In the genomic region with DNA sequence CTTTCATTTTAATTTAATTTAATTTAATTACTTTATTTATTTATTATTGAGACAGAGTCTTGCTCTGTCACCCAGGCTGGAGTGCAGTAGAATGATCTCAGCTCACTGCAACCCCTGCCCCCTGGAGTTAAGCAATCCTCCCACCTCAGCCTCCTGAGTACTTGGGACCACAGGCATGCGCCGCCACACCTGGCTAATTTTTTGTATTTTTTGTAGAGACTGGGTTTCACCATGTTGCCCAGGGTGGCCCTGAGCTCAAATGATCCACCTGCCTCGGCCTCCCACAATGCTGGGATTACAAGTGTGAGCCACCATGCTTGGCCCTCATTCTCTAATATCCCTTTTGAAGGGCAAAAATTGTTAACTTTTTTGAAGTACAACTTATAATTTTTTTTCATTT, we compare ENCODE assay signal across 16 cellular contexts.
DNase-seq lines count a peak whose midpoint lies in the region; ATAC-seq lines count a peak whose summit lies in the region.
"Had no signal": no experiment of that assay in that cellular context is flagged by ENCODE, and none has a peak within 500 bp of the region (broad histone marks: within the 10 kb centered on the region; RNA-seq: fewer than 3 reads in every experiment).

No MANE protein-coding gene starts in this region.

- no peak for ATAC-seq in GM18870 (IDR thresholded peaks at IDR 0.05; ENCODE audit: unreplicated experiment)
- no peak for ATAC-seq in HG03565 (IDR thresholded peaks at IDR 0.05; ENCODE audit: unreplicated experiment)
- ATAC-seq: CD8-positive, alpha-beta T cell had no signal

- DNase-seq in activated effector memory CD4-positive, alpha-beta T cell treated with anti-CD3 and anti-CD28 coated beads, Interleukin-2, amount 50 U/mL, for 16 hours: peak; percentile 2
- no peak for DNase-seq in activated effector memory CD4-positive, alpha-beta T cell treated with Interleukin-2 at 50 U/mL for 16 hours
- peak; percentile 9 for DNase-seq in kidney tubule cell (ENCODE audit: low spot score)
- DNase-seq in renal cortical epithelial cell (ENCODE audit: low read depth): peak; percentile 37
- DNase-seq in activated CD8-positive, alpha-beta memory T cell treated with anti-CD3 and anti-CD28 coated beads for 24 hours: no peak
- DNase-seq in UCSD-AML1 (lab: John Stamatoyannopoulos, UW; ENCODE audit: unreplicated experiment): no peak
- DNase-seq: Caco-2; CD4-positive, CD25-positive, alpha-beta regulatory T cell; CD8-positive, alpha-beta T cell; DMS153; DND-41; GM23248; H7; HCEC 1CT had no signal

Comparison
In these comparisons a context has a peak if more than half of its experiments do, and no peak if none do; other contexts are left out.
1. DNase-seq: peak in activated effector memory CD4-positive, alpha-beta T cell treated with anti-CD3 and anti-CD28 coated beads, Interleukin-2, amount 50 U/mL, for 16 hours (single experiment), kidney tubule cell (single experiment) and renal cortical epithelial cell (single experiment); none in activated effector memory CD4-positive, alpha-beta T cell treated with Interleukin-2 at 50 U/mL for 16 hours (single experiment), activated CD8-positive, alpha-beta memory T cell treated with anti-CD3 and anti-CD28 coated beads for 24 hours (single experiment) and UCSD-AML1 (single experiment).